22 cellular contexts compared by ENCODE assay signal in the genomic region with DNA sequence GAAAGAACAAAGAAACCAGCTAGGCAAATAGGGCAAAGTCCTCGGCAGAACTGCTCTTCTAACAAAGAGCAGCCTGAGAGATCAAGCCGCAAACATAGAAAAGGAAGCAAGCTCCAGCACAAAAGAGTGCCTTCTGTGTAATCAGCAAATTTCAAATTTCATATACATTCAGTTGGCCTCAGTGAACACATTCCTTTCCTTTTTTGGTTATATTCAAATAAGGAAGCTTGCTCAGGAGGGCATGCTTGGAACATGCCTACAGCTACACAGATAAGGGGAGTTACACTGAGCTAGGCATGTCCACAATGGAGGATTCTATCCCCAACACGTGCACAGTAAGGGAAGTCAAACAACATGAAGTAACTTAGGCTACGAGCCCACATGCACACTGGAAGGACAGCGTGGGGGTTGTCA. TPM values are rescaled to one million over a fixed set of nuclear protein-coding genes. Genes with fewer than 3 reads are reported as not detected.
A peak's percentile ranks its signal among the peaks of the same experiment; 100 is the strongest.
DNase-seq lines count a peak whose midpoint lies in the region; ATAC-seq, FAIRE-seq and TF ChIP-seq lines count a peak whose summit lies in the region.
"Had no signal": no experiment of that assay in that cellular context is flagged by ENCODE, and none has a peak within 500 bp of the region (broad histone marks: within the 10 kb centered on the region; RNA-seq: fewer than 3 reads in every experiment).

No MANE protein-coding gene starts in this region.

- H3K4me1 ChIP-seq in GM12878 (ENCODE audit: control insufficient read depth, insufficient read depth, low read length) (no peaks in the 10 kb centered on the region), hepatocyte (ENCODE audit: insufficient read depth) (peaks cover 14% of the 10 kb centered on the region), trophoblast cell (ENCODE audit: control insufficient read depth in 1 of 2, insufficient read depth in 2 of 2, low read length in 2 of 2) (peaks cover 0 to 2% of the 10 kb centered on the region in 2 experiments)

- no peaks in the 10 kb centered on the region for H3K36me3 Mint-ChIP-seq in activated T-helper 17 cell treated with anti-CD3 and anti-CD28 coated beads, Interleukin-2, amount 50 U/mL, for 72 hours (ENCODE audit: low read depth)
- H3K36me3 Mint-ChIP-seq: stimulated activated effector memory CD8-positive, alpha-beta T cell treated with anti-CD3 and anti-CD28 coated beads, Interleukin-12 subunit alpha, Interleukin-12 subunit beta, amount 100 ng/mL, for 72 hours had no signal

- H3K27ac Mint-ChIP-seq in activated T-helper 17 cell treated with anti-CD3 and anti-CD28 coated beads, Interleukin-2, amount 50 U/mL, for 72 hours, result no peak overlapping the region
- H3K27ac Mint-ChIP-seq: activated B cell treated with CpG ODN at 0.5 μM for 24 hours; stimulated activated effector memory CD8-positive, alpha-beta T cell treated with anti-CD3 and anti-CD28 coated beads, Interleukin-12 subunit alpha, Interleukin-12 subunit beta, amount 100 ng/mL, for 72 hours had no signal

- intact Hi-C loops in GM12878 (cut with micrococcal nuclease; ENCODE audit: unreplicated experiment), result no loop called here

- H3K27me3 ChIP-seq in GM12878 (replicated peaks in 1 of 2; ENCODE audit: control insufficient read depth in 2 of 2, insufficient read depth in 2 of 2, low read length in 1 of 2), result no peaks in the 10 kb centered on the region
- no peaks in the 10 kb centered on the region for H3K27me3 ChIP-seq in hepatocyte
- no peaks in the 10 kb centered on the region for H3K27me3 ChIP-seq in trophoblast cell (ENCODE audit: insufficient read depth, low read length)
- H3K27me3 ChIP-seq: heart left ventricle had no signal

- H3K27ac ChIP-seq in GM12878 (ENCODE audit: control insufficient read depth, insufficient read depth) (no peak overlapping the region), hepatocyte (peak overlapping the region; percentile 88), trophoblast cell (ENCODE audit: low read depth, low read length) (no peak overlapping the region)
- H3K27ac ChIP-seq: heart left ventricle had no signal

- no peak overlapping the region for H2AK5ac ChIP-seq in trophoblast cell (ENCODE audit: low read length)

- H3K4me3 ChIP-seq in GM12878 (no peak overlapping the region), hepatocyte (no peak overlapping the region), trophoblast cell (ENCODE audit: low read depth, low read length) (no peak overlapping the region)
- H3K4me3 ChIP-seq: heart left ventricle had no signal

- FAIRE-seq in GM12878 (lab: Jason Lieb, UNC), result no peak

- H4K8ac ChIP-seq in trophoblast cell (ENCODE audit: low read depth, low read length), result peak overlapping the region; percentile 8

- H2BK120ac ChIP-seq in trophoblast cell (ENCODE audit: insufficient read depth, low read length, poor library complexity), result no peak overlapping the region

- no peak for TF ChIP-seq RAD21 in GM12878 (IDR thresholded peaks at IDR 0.05; ENCODE audit: insufficient read depth, low read depth, low read length)

- H3K14ac ChIP-seq in trophoblast cell (ENCODE audit: low read length), result no peak overlapping the region

- RAD21 ChIA-PET in GM12878 (lab: Charles Lee; ENCODE audit: unreplicated experiment), result no interaction called here

- H2BK12ac ChIP-seq in trophoblast cell (ENCODE audit: low read length), result no peak overlapping the region

- ATAC-seq in GM12878 (no peak), GM18909 (IDR thresholded peaks at IDR 0.05; ENCODE audit: poor library complexity, unreplicated experiment) (no peak)
- no peak for ATAC-seq in activated T-helper 17 cell treated with anti-CD3 and anti-CD28 coated beads, Interleukin-2, amount 50 U/mL, for 72 hours (replicated peaks)
- ATAC-seq: heart left ventricle; stimulated activated effector memory CD8-positive, alpha-beta T cell treated with anti-CD3 and anti-CD28 coated beads, Interleukin-12 subunit alpha, Interleukin-12 subunit beta, amount 100 ng/mL, for 72 hours had no signal

- H2AFZ ChIP-seq in GM12878 (ENCODE audit: control insufficient read depth, low read depth, low read length), result peak overlapping the region; percentile 15
- H2AFZ ChIP-seq in hepatocyte, result no peak overlapping the region
- H2AFZ ChIP-seq in trophoblast cell (ENCODE audit: insufficient read depth, low read length, poor library complexity), result peak overlapping the region; percentile 17

- H4K20me1 ChIP-seq in GM12878 (ENCODE audit: control insufficient read depth, insufficient read depth) (no peaks in the 10 kb centered on the region), hepatocyte (ENCODE audit: insufficient read depth, poor library complexity, severe bottlenecking) (no peaks in the 10 kb centered on the region)

- in situ Hi-C loops in KBM-7 (cut with MboI; ENCODE audit: low pct_unique_long_range_greater_than_20kb, low sequenced_read_pairs) (no loop called here), GM12878 (cut with MboI) (no loop called here)

- TF ChIP-seq CTCF in GM12878 (IDR thresholded peaks at IDR 0.05 in 2 of 3, conservative IDR thresholded peaks at IDR 0.05 in 1 of 3; ENCODE audit: control insufficient read depth in 2 of 3, extremely low read depth in 1 of 3, insufficient read depth in 1 of 3, low read depth in 3 of 3, low read length in 3 of 3) (no peak), hepatocyte (IDR thresholded peaks at IDR 0.05; ENCODE audit: poor library complexity) (no peak)

- H3K36me3 ChIP-seq in GM12878 (ENCODE audit: control insufficient read depth in 2 of 2, insufficient read depth in 2 of 2, low read length in 1 of 2) (no peaks in the 10 kb centered on the region), hepatocyte (replicated peaks; ENCODE audit: insufficient read depth, low read depth) (no peaks in the 10 kb centered on the region), trophoblast cell (ENCODE audit: control insufficient read depth in 1 of 2, insufficient read depth in 2 of 2, low read length in 2 of 2) (no peaks in the 10 kb centered on the region)

- no peak overlapping the region for H4K12ac ChIP-seq in trophoblast cell (ENCODE audit: low read depth, low read length)

- H3K9ac ChIP-seq in GM12878 (ENCODE audit: control insufficient read depth, insufficient read depth, low read length) (no peak overlapping the region), trophoblast cell (ENCODE audit: low read length) (no peak overlapping the region)

- POLR2A ChIA-PET in GM12878 (lab: Charles Lee), result no interaction called here

- SMC1A ChIA-PET in GM12878 (lab: Charles Lee; ENCODE audit: uncharacterized antibody, unreplicated experiment), result interaction anchor here (1.0 to 1.2 kb wide), 3 partner anchors 8 to 112 kb away, joined by 3 to 4 read pairs (median 3); no protein-coding TSS in a partner anchor

- H3K9me3 Mint-ChIP-seq in activated T-helper 17 cell treated with anti-CD3 and anti-CD28 coated beads, Interleukin-2, amount 50 U/mL, for 72 hours, result no peaks in the 10 kb centered on the region
- H3K9me3 Mint-ChIP-seq: stimulated activated effector memory CD8-positive, alpha-beta T cell treated with anti-CD3 and anti-CD28 coated beads, Interleukin-12 subunit alpha, Interleukin-12 subunit beta, amount 100 ng/mL, for 72 hours had no signal

- no peak for TF ChIP-seq POLR2A in GM12878 (IDR thresholded peaks at IDR 0.05; ENCODE audit: low read depth, low read length)

- peak overlapping the region; percentile 32 for H4K91ac ChIP-seq in trophoblast cell (ENCODE audit: low read depth, low read length)

- TF ChIP-seq EP300 in GM12878 (IDR thresholded peaks at IDR 0.05; ENCODE audit: borderline replicate concordance in 1 of 2, control insufficient read depth in 1 of 2, low read depth in 2 of 2, low read length in 2 of 2), result no peak

- H3K18ac ChIP-seq in trophoblast cell (ENCODE audit: low read length), result no peak overlapping the region

- no peaks in the 10 kb centered on the region for H3K4me1 Mint-ChIP-seq in activated T-helper 17 cell treated with anti-CD3 and anti-CD28 coated beads, Interleukin-2, amount 50 U/mL, for 72 hours
- H3K4me1 Mint-ChIP-seq: activated B cell treated with CpG ODN at 0.5 μM for 24 hours; neural crest cell; stimulated activated effector memory CD8-positive, alpha-beta T cell treated with anti-CD3 and anti-CD28 coated beads, Interleukin-12 subunit alpha, Interleukin-12 subunit beta, amount 100 ng/mL, for 72 hours had no signal

- 61% methylated on average over 5 of the region's 5 CpGs for WGBS in GM12878 (ENCODE audit: insufficient coverage, insufficient replicate concordance, low lambda C conversion rate, missing lambda C conversion rate)
- WGBS in hepatocyte (ENCODE audit: low lambda C conversion rate, missing lambda C conversion rate), result 51% methylated on average over 5 of the region's 5 CpGs
- WGBS in trophoblast cell (ENCODE audit: extremely low coverage, insufficient coverage, insufficient read length), result no CpG with 5 or more reads among the region's 5 CpGs

- H3K79me2 ChIP-seq in GM12878 (ENCODE audit: control insufficient read depth, insufficient read depth, low read length), result no peaks in the 10 kb centered on the region
- H3K79me2 ChIP-seq in hepatocyte, result no peaks in the 10 kb centered on the region
- no peaks in the 10 kb centered on the region for H3K79me2 ChIP-seq in trophoblast cell (ENCODE audit: control insufficient read depth, insufficient read depth, low read length, poor library complexity)

- no TSS peak for BruUV-seq in GM12878 (replicated peaks; lab: Mats Ljungman, UMichigan)

- H3K4ac ChIP-seq in trophoblast cell (ENCODE audit: low read depth, low read length), result no peak overlapping the region

- H3K9me2 ChIP-seq in hepatocyte (replicated peaks; ENCODE audit: insufficient read depth), result no peaks in the 10 kb centered on the region

- peak; percentile 23 for DNase-seq in KBM-7
- no peak for DNase-seq in GM12878 (ENCODE audit: low read depth, low spot score)
- DNase-seq in hepatocyte (ENCODE audit: low spot score), result peak; percentile 27
- peak in 1 of 2 donors; percentile 39 for DNase-seq in trophoblast cell
- no peak for DNase-seq in hippocampal formation (lab: John Stamatoyannopoulos, UW)
- no peak for DNase-seq in DMS 273 treated with DMSO at 0.1 percent for 48 hours (lab: John Stamatoyannopoulos, UW)
- DNase-seq: activated B cell treated with CpG ODN at 0.5 μM for 24 hours; AML-193; Calu3; central memory CD4-positive, alpha-beta T cell; GDM1; heart left ventricle; NCI-H1092 treated with DMSO at 0.1 percent for 48 hours; NCI-H2081; NCI-H69; retina; stimulated activated CD4-positive, alpha-beta T cell treated with anti-CD3 and anti-CD28 coated beads, Interleukin-15, amount 100 ng/mL, for 24 hours; T-helper 2 cell had no signal

- H3K79me1 ChIP-seq in trophoblast cell (ENCODE audit: low read length), result peaks cover 2% of the 10 kb centered on the region

- H3K23ac ChIP-seq in trophoblast cell (ENCODE audit: low read length), result no peak overlapping the region

- CTCF ChIA-PET in GM12878 (lab: Yijun Ruan, JAX), result no interaction called here

- H3K9me3 ChIP-seq in GM12878 (replicated peaks; ENCODE audit: control insufficient read depth, insufficient read depth, low read length) (no peaks in the 10 kb centered on the region; the same call in 2 of the 3 replicates), hepatocyte (ENCODE audit: low read depth) (no peaks in the 10 kb centered on the region), trophoblast cell (ENCODE audit: insufficient read depth, low read depth, low read length) (no peaks in the 10 kb centered on the region)
- H3K9me3 ChIP-seq: heart left ventricle had no signal

- H3K4me2 ChIP-seq in GM12878 (ENCODE audit: control insufficient read depth, insufficient read depth) (no peak overlapping the region), hepatocyte (no peak overlapping the region), trophoblast cell (ENCODE audit: low read length) (no peak overlapping the region)

- H3K4me3 Mint-ChIP-seq in activated T-helper 17 cell treated with anti-CD3 and anti-CD28 coated beads, Interleukin-2, amount 50 U/mL, for 72 hours, result no peak overlapping the region
- H3K4me3 Mint-ChIP-seq: activated B cell treated with CpG ODN at 0.5 μM for 24 hours; neural crest cell; stimulated activated effector memory CD8-positive, alpha-beta T cell treated with anti-CD3 and anti-CD28 coated beads, Interleukin-12 subunit alpha, Interleukin-12 subunit beta, amount 100 ng/mL, for 72 hours had no signal

- H2BK5ac ChIP-seq in trophoblast cell (ENCODE audit: low read depth, low read length, poor library complexity), result no peak overlapping the region

- peaks cover 15% of the 10 kb centered on the region for H3K27me3 Mint-ChIP-seq in activated T-helper 17 cell treated with anti-CD3 and anti-CD28 coated beads, Interleukin-2, amount 50 U/mL, for 72 hours

RNA-seq across cellular contexts. Expression of a gene that starts 23.4 kb away (rescaled TPM):
- not detected in 2 replicates for total RNA-seq in GM12878 (2013; cell fraction: nucleolus; rRNA removed)
- total RNA-seq in GM12878 (2014; rRNA removed), result not detected in 2 replicates
- total RNA-seq in GM12878 (2014; rRNA removed; fragmentation: Illumina TruSeq; extraction: Trizol), result not detected in 2 replicates
- total RNA-seq in GM12878 (2021), result not detected in 2 replicates
- polyA plus RNA-seq in GM12878 (2011; ENCODE audit: low read depth), result not detected
- polyA plus RNA-seq in GM12878 (2011; rRNA removed), result 0.03 TPM in 1 of 2 replicates, not detected in the other
- not detected in 2 replicates for polyA plus RNA-seq in GM12878 (2011; cell fraction: cytosol; rRNA removed)
- not detected in 2 replicates for polyA plus RNA-seq in GM12878 (2011; cell fraction: nucleus; rRNA removed)
- not detected in 2 replicates for polyA plus RNA-seq in GM12878 (2012)
- not detected in 2 replicates for polyA plus RNA-seq in GM12878 (2014; fragmentation: Illumina TruSeq; extraction: Trizol)
- polyA plus RNA-seq in GM12878 (2014; fragmentation: Nextera tagmentation; extraction: Ambion mirVana), result not detected
- polyA plus RNA-seq in GM12878 (2014; rRNA removed), result not detected in 2 replicates
- polyA plus RNA-seq in GM12878 (2016; fragmentation: Nextera tagmentation; extraction: Ambion mirVana), result not detected
- not detected in 2 replicates for polyA minus RNA-seq in GM12878 (2011; rRNA and poly(A)+ RNA removed)
- polyA minus RNA-seq in GM12878 (2011; cell fraction: cytosol; rRNA and poly(A)+ RNA removed), result not detected in 2 replicates
- not detected in 2 replicates for polyA minus RNA-seq in GM12878 (2011; cell fraction: nucleus; rRNA and poly(A)+ RNA removed)
- 2.0 and 2.1 TPM in 2 replicates for total RNA-seq in hepatocyte
- 0.28 TPM in 1 of 2 replicates, not detected in the other for polyA plus RNA-seq in hepatocyte
- polyA plus RNA-seq in trophoblast cell (2013), result not detected in 2 replicates
- total RNA-seq in activated T-helper 17 cell treated with anti-CD3 and anti-CD28 coated beads, Interleukin-2, amount 50 U/mL, for 72 hours, result not detected
- total RNA-seq: activated B cell treated with CpG ODN at 0.5 μM for 24 hours, neural crest cell had no signal

Comparison
In these comparisons a context has a peak if more than half of its experiments do, and no peak if none do; other contexts are left out.
1. DNase-seq: peak in KBM-7 (single experiment) and hepatocyte (single experiment); none in GM12878 (single experiment), hippocampal formation (0 of 2) and DMS 273 treated with DMSO at 0.1 percent for 48 hours (single experiment).